In the genomic region with DNA sequence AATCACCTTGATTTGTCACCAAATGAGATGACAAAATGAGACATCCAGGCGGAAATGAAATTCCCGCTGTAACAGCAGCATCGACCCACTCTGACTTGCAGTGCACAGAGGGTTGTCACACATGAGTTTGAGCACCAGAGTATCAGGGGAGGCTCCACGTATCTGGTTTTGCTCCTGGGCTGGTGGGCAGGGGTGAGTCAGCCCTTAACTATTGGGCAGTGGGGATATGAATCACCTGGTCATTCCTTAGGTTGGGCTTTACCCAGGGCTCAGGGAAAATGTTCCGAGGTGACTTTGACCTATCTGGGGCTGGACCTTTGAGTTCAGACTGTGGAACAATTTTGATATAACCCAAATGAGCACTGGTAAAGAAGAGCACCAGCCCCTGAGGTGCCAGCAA, we compare ENCODE assay signal across 25 cellular contexts.
"Had no signal": no experiment of that assay in that cellular context is flagged by ENCODE, and none has a peak within 500 bp of the region (broad histone marks: within the 10 kb centered on the region; RNA-seq: fewer than 3 reads in every experiment).

No MANE protein-coding gene starts in this region.

- H3K36me3 ChIP-seq: esophagus squamous epithelium, gastroesophageal sphincter, left ventricle myocardium inferior, lower lobe of right lung, spleen, tibial nerve, upper lobe of right lung had no signal

- H3K27me3 ChIP-seq: testis, tibial nerve, upper lobe of right lung had no signal

- H3K4me3 ChIP-seq: dorsolateral prefrontal cortex, esophagus squamous epithelium, gastroesophageal sphincter, left ventricle myocardium inferior, lower lobe of right lung, spleen, testis, tibial nerve, upper lobe of right lung had no signal

- H3K36me3 Mint-ChIP-seq: memory B cell; naive thymus-derived CD4-positive, alpha-beta T cell; stimulated activated naive B cell treated with anti-CD40 and anti-IgM and Interleukin-4, amounts not matched to agents 10 μg/mL and 1 μg/mL and 100 μg/mL, for 72 hours had no signal

- H3K4me1 Mint-ChIP-seq: memory B cell; naive thymus-derived CD4-positive, alpha-beta T cell; stimulated activated naive B cell treated with anti-CD40 and anti-IgM and Interleukin-4, amounts not matched to agents 10 μg/mL and 1 μg/mL and 100 μg/mL, for 72 hours; stimulated activated naive CD8-positive, alpha-beta T cell treated with anti-CD3 and anti-CD28 coated beads, Interleukin-15, amount 100 ng/mL, for 72 hours had no signal

- ATAC-seq: gastroesophageal sphincter; left cardiac atrium; lower lobe of right lung; naive thymus-derived CD4-positive, alpha-beta T cell; sciatic nerve; stimulated activated naive B cell treated with anti-CD40 and anti-IgM and Interleukin-4, amounts not matched to agents 10 μg/mL and 1 μg/mL and 100 μg/mL, for 72 hours; stimulated activated naive CD8-positive, alpha-beta T cell treated with anti-CD3 and anti-CD28 coated beads, Interleukin-15, amount 100 ng/mL, for 72 hours; upper lobe of right lung had no signal

- H3K9me3 ChIP-seq: esophagus squamous epithelium, gastroesophageal sphincter, left ventricle myocardium inferior, lower lobe of right lung, spleen, testis, tibial nerve, upper lobe of right lung had no signal

- H3K27ac Mint-ChIP-seq: memory B cell; naive thymus-derived CD4-positive, alpha-beta T cell; nephron progenitor cell; stimulated activated naive B cell treated with anti-CD40 and anti-IgM and Interleukin-4, amounts not matched to agents 10 μg/mL and 1 μg/mL and 100 μg/mL, for 72 hours; stimulated activated naive CD8-positive, alpha-beta T cell treated with anti-CD3 and anti-CD28 coated beads, Interleukin-15, amount 100 ng/mL, for 72 hours had no signal

- H3K4me1 ChIP-seq: gastroesophageal sphincter, left ventricle myocardium inferior, lower lobe of right lung, spleen, testis, tibial nerve, upper lobe of right lung had no signal

- H3K4me3 Mint-ChIP-seq: memory B cell; naive thymus-derived CD4-positive, alpha-beta T cell; nephron progenitor cell; stimulated activated naive B cell treated with anti-CD40 and anti-IgM and Interleukin-4, amounts not matched to agents 10 μg/mL and 1 μg/mL and 100 μg/mL, for 72 hours; stimulated activated naive CD8-positive, alpha-beta T cell treated with anti-CD3 and anti-CD28 coated beads, Interleukin-15, amount 100 ng/mL, for 72 hours had no signal

- H3K27ac ChIP-seq: dorsolateral prefrontal cortex, epithelial cell of prostate, esophagus squamous epithelium, gastroesophageal sphincter, left ventricle myocardium inferior, lower lobe of right lung, spleen, testis, tibial nerve, upper lobe of right lung had no signal

- DNase-seq: cortex of kidney; dorsolateral prefrontal cortex; effector CD8-positive, alpha-beta T cell; esophagus squamous epithelium; foreskin fibroblast; glutamatergic neuron; left cardiac atrium; left ventricle myocardium inferior; lower lobe of right lung; naive thymus-derived CD4-positive, alpha-beta T cell; nephron progenitor cell; posterior cingulate gyrus; spleen; stimulated activated CD4-positive, alpha-beta T cell treated with anti-CD3 and anti-CD28 coated beads, Interleukin-15, amount 100 ng/mL, for 24 hours; stimulated activated CD4-positive, alpha-beta T cell treated with anti-CD3 and anti-CD28 coated beads, Interleukin-1b, Interleukin-23, amount 100 ng/mL, for 48 hours; stimulated activated CD4-positive, alpha-beta T cell treated with anti-CD3 and anti-CD28 coated beads, Interleukin-4, amount 100 ng/mL, for 4 hours; stimulated activated naive B cell treated with anti-CD40 and anti-IgM and Interleukin-4, amounts not matched to agents 10 μg/mL and 1 μg/mL and 100 μg/mL, for 72 hours; stimulated activated naive CD8-positive, alpha-beta T cell treated with anti-CD3 and anti-CD28 coated beads, Interleukin-15, amount 100 ng/mL, for 72 hours; testis; upper lobe of right lung had no signal

- H3K9me3 Mint-ChIP-seq: memory B cell; nephron progenitor cell; stimulated activated naive B cell treated with anti-CD40 and anti-IgM and Interleukin-4, amounts not matched to agents 10 μg/mL and 1 μg/mL and 100 μg/mL, for 72 hours; stimulated activated naive CD8-positive, alpha-beta T cell treated with anti-CD3 and anti-CD28 coated beads, Interleukin-15, amount 100 ng/mL, for 72 hours had no signal
